In the genomic region with DNA sequence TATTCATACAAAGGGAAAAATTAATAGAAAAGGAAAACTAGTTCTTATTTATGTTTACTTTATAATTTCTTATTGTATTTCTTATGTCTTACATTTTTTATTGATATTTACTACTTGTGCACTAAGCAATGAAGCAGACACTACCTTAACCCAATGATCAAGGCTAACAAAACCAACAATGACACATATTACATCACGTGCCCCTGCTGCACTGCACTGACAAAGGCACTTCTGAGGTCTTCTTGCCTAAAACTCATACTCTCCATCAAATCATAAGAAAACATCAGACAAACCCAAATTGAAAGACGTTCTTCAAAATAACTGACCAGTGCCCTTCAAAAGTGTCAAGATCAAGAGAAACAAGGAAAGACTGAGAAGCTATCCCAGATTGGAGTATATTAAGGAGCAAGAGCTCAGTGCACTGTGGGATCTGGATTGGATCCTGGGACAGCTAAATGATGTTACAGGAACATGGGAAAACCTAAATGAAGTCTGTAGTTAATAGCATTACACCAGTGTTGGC, we compare ENCODE assay signal across 1 cellular context.
TF ChIP-seq lines count a peak whose summit lies in the region.

No MANE protein-coding gene starts in this region.

TF ChIP-seq in endothelial cell of umbilical vein, 7 proteins besides CTCF, POLR2A, EP300 and RAD21:
- TF ChIP-seq POLR2AphosphoS5 (IDR thresholded peaks at IDR 0.05; ENCODE audit: insufficient read depth, low read depth, low read length) (no peak), EZH2 (IDR thresholded peaks at IDR 0.05; ENCODE audit: borderline replicate concordance, low read depth, low read length, severe bottlenecking) (no peak), MYC (IDR thresholded peaks at IDR 0.05; ENCODE audit: low read depth, low read length) (no peak), GATA2 (IDR thresholded peaks at IDR 0.05; ENCODE audit: insufficient read depth, insufficient read length, low read depth, low read length) (no peak), FOS (IDR thresholded peaks at IDR 0.05; ENCODE audit: borderline replicate concordance, insufficient read depth, low read length) (no peak), JUN (IDR thresholded peaks at IDR 0.05; ENCODE audit: borderline replicate concordance, insufficient read depth, insufficient read length, low read depth) (no peak)
- TF ChIP-seq, protein P1, sequence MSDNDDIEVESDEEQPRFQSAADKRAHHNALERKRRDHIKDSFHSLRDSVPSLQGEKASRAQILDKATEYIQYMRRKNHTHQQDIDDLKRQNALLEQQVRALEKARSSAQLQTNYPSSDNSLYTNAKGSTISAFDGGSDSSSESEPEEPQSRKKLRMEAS (IDR thresholded peaks at IDR 0.05; ENCODE audit: insufficient read depth, insufficient read length) = no peak
